Comparison of ENCODE assay signal across 19 cellular contexts in the genomic region with DNA sequence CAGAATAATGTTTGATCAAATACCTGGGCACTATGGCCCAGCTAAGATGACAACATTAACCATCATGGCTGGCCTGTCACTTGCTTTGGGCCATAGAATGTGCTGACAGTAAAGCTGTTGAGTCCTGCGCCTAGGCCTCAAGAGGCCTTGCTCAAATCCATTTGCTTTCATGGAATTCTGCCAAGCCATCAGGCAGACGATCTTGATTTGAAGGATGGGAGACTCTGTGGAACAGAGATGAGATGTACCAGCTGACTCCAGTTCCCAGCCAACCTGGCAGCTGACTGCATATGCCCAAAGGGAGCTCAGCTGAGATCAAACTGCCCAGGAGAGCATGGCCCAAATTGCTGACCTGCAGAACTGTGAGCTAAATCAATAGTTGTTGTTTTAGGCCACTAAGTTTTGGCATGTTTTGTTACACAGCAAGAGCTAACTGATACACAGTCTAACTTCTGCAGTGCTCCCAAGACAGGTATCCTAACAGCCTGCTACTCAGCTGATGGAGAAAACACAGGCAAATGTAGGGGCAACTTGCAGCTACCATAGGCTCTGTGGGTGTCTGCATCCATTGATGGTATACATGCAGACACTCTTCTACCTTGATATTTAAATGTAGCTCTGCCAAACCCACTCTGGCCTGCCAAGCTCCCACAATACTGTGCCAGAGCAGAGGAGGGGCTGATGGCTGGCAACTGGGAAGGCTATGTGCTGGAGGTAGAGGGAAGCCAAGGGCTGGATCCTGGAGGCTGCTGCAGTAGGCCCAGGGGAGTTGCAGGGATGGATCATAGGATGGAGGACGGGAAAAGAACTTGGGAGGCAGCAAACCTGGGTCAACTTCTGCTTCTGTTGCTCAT. TPM values are rescaled to one million over a fixed set of nuclear protein-coding genes. Genes with fewer than 3 reads are reported as not detected.
DNase-seq lines count a peak whose midpoint lies in the region; ATAC-seq and TF ChIP-seq lines count a peak whose summit lies in the region.
"Had no signal": no experiment of that assay in that cellular context is flagged by ENCODE, and none has a peak within 500 bp of the region (broad histone marks: within the 10 kb centered on the region; RNA-seq: fewer than 3 reads in every experiment).

No MANE protein-coding gene starts in this region.

- H3K9me3 ChIP-seq in heart left ventricle (peaks cover 0 to 7% (median 0%) of the 10 kb centered on the region in 12 donors), ascending aorta (no peaks in the 10 kb centered on the region), vagina (no peaks in the 10 kb centered on the region)
- H3K9me3 ChIP-seq: Peyer's patch, prostate gland had no signal

- TF ChIP-seq CTCF in heart left ventricle (IDR thresholded peaks at IDR 0.05) (no peak), ascending aorta (IDR thresholded peaks at IDR 0.05) (no peak), vagina (IDR thresholded peaks at IDR 0.05) (no peak)

- DNase-seq in cardiac septum (ENCODE audit: low spot score) (peak; percentile 63), heart left ventricle (no peak), ascending aorta (ENCODE audit: low spot score in 2 of 2) (peak in 1 of 2 donors; percentile 63), islet precursor cell (peak; percentile 23), vagina (ENCODE audit: extremely low spot score in 2 of 2) (peak in 1 of 2 donors; percentile 67), NCI-H526 (lab: John Stamatoyannopoulos, UW) (no peak), middle frontal gyrus (ENCODE audit: extremely low spot score, low spot score) (no peak), COR-L47 (lab: John Stamatoyannopoulos, UW) (no peak)
- DNase-seq: activated CD4-positive, alpha-beta T cell treated with anti-CD3 and anti-CD28 coated beads for 36 hours; CD4-positive, CD25-positive, alpha-beta regulatory T cell; cerebellar nuclear complex; DMS153; GF-D8; kidney glomerular epithelial cell; NCI-H82; stimulated activated CD4-positive, alpha-beta T cell treated with anti-CD3 and anti-CD28 coated beads, Interleukin-4, amount 100 ng/mL, for 24 hours had no signal

- peaks cover 0 to 50% (median 10%) of the 10 kb centered on the region in 12 donors for H3K4me1 ChIP-seq in heart left ventricle
- H3K4me1 ChIP-seq in ascending aorta, result peaks cover 17 to 65% of the 10 kb centered on the region in 2 donors
- H3K4me1 ChIP-seq in vagina, result peaks cover 32% of the 10 kb centered on the region
- H3K4me1 ChIP-seq: prostate gland had no signal

- peak overlapping the region in 3 of 12 donors; percentile 42 to 45 (median 44) for H3K27ac ChIP-seq in heart left ventricle
- H3K27ac ChIP-seq in ascending aorta, result peak overlapping the region; percentile 93 to 94
- H3K27ac ChIP-seq in vagina, result peak overlapping the region; percentile 46
- H3K27ac ChIP-seq: prostate gland had no signal

- TF ChIP-seq POLR2A in heart left ventricle (IDR thresholded peaks at IDR 0.05), result no peak
- TF ChIP-seq POLR2A in vagina (IDR thresholded peaks at IDR 0.05), result no peak

- no peak for ATAC-seq in heart left ventricle
- ATAC-seq: activated CD4-positive, alpha-beta T cell treated with anti-CD3 and anti-CD28 coated beads for 36 hours had no signal

- H3K27me3 ChIP-seq in heart left ventricle, result no peaks in the 10 kb centered on the region
- no peaks in the 10 kb centered on the region for H3K27me3 ChIP-seq in ascending aorta
- no peaks in the 10 kb centered on the region for H3K27me3 ChIP-seq in vagina
- H3K27me3 ChIP-seq: Peyer's patch had no signal

- no peak overlapping the region for H3K4me3 ChIP-seq in heart left ventricle
- no peak overlapping the region for H3K4me3 ChIP-seq in ascending aorta
- H3K4me3 ChIP-seq in vagina, result no peak overlapping the region
- H3K4me3 ChIP-seq: Peyer's patch, prostate gland, smooth muscle cell had no signal

- intact Hi-C loops in cardiac septum (cut with DNase I) (loop anchor here (10.0 kb wide), 1 partner anchor 286 kb away; the partner anchor contains the start of genes CENPB and SPEF1), heart left ventricle (cut with DNase I) (loop anchor here in 6 of 10 donors (2.0 to 10.0 kb wide), 7 partner anchors 53 to 286 kb away; partner anchors contain the start of genes PANK2 (in 3 of the 6), RNF24 (in 2 of the 6), CENPB (in 1 of the 6) and SPEF1 (in 1 of the 6)), ascending aorta (cut with DNase I) (loop anchor here (5.0 kb wide), 1 partner anchor 258 kb away; no protein-coding TSS in a partner anchor), vagina (cut with DNase I) (no loop called here)

- WGBS in heart left ventricle, 4 donors, result 75 to 80% (median 77%) methylated on average over 3 of the region's 3 CpGs

- H3K36me3 ChIP-seq in heart left ventricle (no peaks in the 10 kb centered on the region), ascending aorta (no peaks in the 10 kb centered on the region), vagina (no peaks in the 10 kb centered on the region)
- H3K36me3 ChIP-seq: Peyer's patch, prostate gland had no signal

RNA-seq across cellular contexts. Expression of gene RNF24, which starts 55.2 kb away (rescaled TPM):
- total RNA-seq in cardiac septum, result 8.5 TPM
- 10 to 100 TPM in 2 of 9 donors, 1 to 10 TPM in 7; 4.2 to 15.2 (median 6.4) TPM for total RNA-seq in heart left ventricle
- polyA plus RNA-seq in heart left ventricle, result 1 to 10 TPM; 1.2 to 6.8 TPM
- total RNA-seq in ascending aorta, result 12.0 TPM
- total RNA-seq in vagina, result 15.5 TPM

Comparison
In these comparisons a context has a peak if more than half of its experiments do, and no peak if none do; other contexts are left out.
1. DNase-seq: peak in cardiac septum (single experiment) and islet precursor cell (single experiment); none in heart left ventricle (0 of 5), NCI-H526 (0 of 2), middle frontal gyrus (single experiment) and COR-L47 (single experiment).